In genomic region chr2:28401411-28401810, GRCh38 we compare ENCODE assay signal across 10 cellular contexts. TPM values are rescaled to one million over a fixed set of nuclear protein-coding genes. Genes with fewer than 3 reads are reported as not detected.
DNase-seq lines count a peak whose midpoint lies in the region; ATAC-seq and TF ChIP-seq lines count a peak whose summit lies in the region.
"Had no signal": no experiment of that assay in that cellular context is flagged by ENCODE, and none has a peak within 500 bp of the region (broad histone marks: within the 10 kb centered on the region; RNA-seq: fewer than 3 reads in every experiment).

No MANE protein-coding gene starts in this region.

- DNase-seq in EH (ENCODE audit: low read depth) (peak; percentile 44), osteocyte (ENCODE audit: extremely low spot score, unreplicated experiment) (no peak), NCI-H226 (no peak), GM13976 (ENCODE audit: low spot score) (no peak)
- DNase-seq in activated CD4-positive, alpha-beta T cell treated with anti-CD3 and anti-CD28 coated beads, Interleukin-2, amount 10 ng/mL, durations not matched to agents 24 days and 14 days = no peak

- H3K9me3 ChIP-seq in BLaER1 treated with 17β-estradiol and CSF1 and Interleukin-3, amounts not matched to agents 10 nM and 100 nM (replicated peaks in 1 of 11) = no peaks in the 10 kb centered on the region

- H3K4me1 Mint-ChIP-seq in dendritic cell treated with granulocyte-macrophage colony-stimulating factor and Interleukin-4, amounts not matched to agents 40 ng/mL and 50 ng/mL, for 4 days (ENCODE audit: low read depth) = peaks cover 32% of the 10 kb centered on the region
- H3K4me1 Mint-ChIP-seq in osteocyte (ENCODE audit: unreplicated experiment) = peaks cover 68% of the 10 kb centered on the region
- H3K4me1 Mint-ChIP-seq in activated CD4-positive, alpha-beta T cell treated with anti-CD3 and anti-CD28 coated beads, Interleukin-2, amount 10 ng/mL, durations not matched to agents 24 days and 14 days = peaks cover 71% of the 10 kb centered on the region

- H3K9ac ChIP-seq in BLaER1 treated with 17β-estradiol and CSF1 and Interleukin-3, amounts not matched to agents 10 nM and 100 nM = peak overlapping the region in 4 of 11 experiments; percentile 33 to 100 (median 97); a peak in 5 of 22 replicates
- H3K9ac ChIP-seq: parathyroid adenoma had no signal

- in situ Hi-C loops in GM13976 (cut with MboI; ENCODE audit: low sequenced_read_pairs, unreplicated experiment) = no loop called here

- H3K4me3 Mint-ChIP-seq in dendritic cell treated with granulocyte-macrophage colony-stimulating factor and Interleukin-4, amounts not matched to agents 40 ng/mL and 50 ng/mL, for 4 days = no peak overlapping the region
- peak overlapping the region; percentile 33 for H3K4me3 Mint-ChIP-seq in osteocyte (ENCODE audit: unreplicated experiment)
- H3K4me3 Mint-ChIP-seq in activated CD4-positive, alpha-beta T cell treated with anti-CD3 and anti-CD28 coated beads, Interleukin-2, amount 10 ng/mL, durations not matched to agents 24 days and 14 days = no peak overlapping the region

- H3K27me3 ChIP-seq in BLaER1 treated with 17β-estradiol and CSF1 and Interleukin-3, amounts not matched to agents 10 nM and 100 nM = no peaks in the 10 kb centered on the region

- peaks cover 60 to 100% (median 100%) of the 10 kb centered on the region in 11 experiments for H3K36me3 ChIP-seq in BLaER1 treated with 17β-estradiol and CSF1 and Interleukin-3, amounts not matched to agents 10 nM and 100 nM

- no peaks in the 10 kb centered on the region for H3K9me3 Mint-ChIP-seq in dendritic cell treated with granulocyte-macrophage colony-stimulating factor and Interleukin-4, amounts not matched to agents 40 ng/mL and 50 ng/mL, for 4 days
- no peaks in the 10 kb centered on the region for H3K9me3 Mint-ChIP-seq in osteocyte (ENCODE audit: unreplicated experiment)
- no peaks in the 10 kb centered on the region for H3K9me3 Mint-ChIP-seq in activated CD4-positive, alpha-beta T cell treated with anti-CD3 and anti-CD28 coated beads, Interleukin-2, amount 10 ng/mL, durations not matched to agents 24 days and 14 days

- peak overlapping the region in 1 of 10 experiments; percentile 34; a peak in 2 of 20 replicates for H3K4me3 ChIP-seq in BLaER1 treated with 17β-estradiol and CSF1 and Interleukin-3, amounts not matched to agents 10 nM and 100 nM

- peaks cover 34 to 97% (median 93%) of the 10 kb centered on the region in 10 experiments for H3K4me1 ChIP-seq in BLaER1 treated with 17β-estradiol and CSF1 and Interleukin-3, amounts not matched to agents 10 nM and 100 nM

- no peaks in the 10 kb centered on the region for H3K27me3 Mint-ChIP-seq in dendritic cell treated with granulocyte-macrophage colony-stimulating factor and Interleukin-4, amounts not matched to agents 40 ng/mL and 50 ng/mL, for 4 days
- H3K27me3 Mint-ChIP-seq in osteocyte (ENCODE audit: unreplicated experiment) = no peaks in the 10 kb centered on the region
- no peaks in the 10 kb centered on the region for H3K27me3 Mint-ChIP-seq in activated CD4-positive, alpha-beta T cell treated with anti-CD3 and anti-CD28 coated beads, Interleukin-2, amount 10 ng/mL, durations not matched to agents 24 days and 14 days

- H3K27ac Mint-ChIP-seq in dendritic cell treated with granulocyte-macrophage colony-stimulating factor and Interleukin-4, amounts not matched to agents 40 ng/mL and 50 ng/mL, for 4 days = peak overlapping the region; percentile 26
- peak overlapping the region; percentile 36 for H3K27ac Mint-ChIP-seq in osteocyte (ENCODE audit: unreplicated experiment)
- no peak overlapping the region for H3K27ac Mint-ChIP-seq in activated CD4-positive, alpha-beta T cell treated with anti-CD3 and anti-CD28 coated beads, Interleukin-2, amount 10 ng/mL, durations not matched to agents 24 days and 14 days

- no peak overlapping the region for H3K27ac ChIP-seq in BLaER1 treated with 17β-estradiol and CSF1 and Interleukin-3, amounts not matched to agents 10 nM and 100 nM
- H3K27ac ChIP-seq: parathyroid adenoma, VCaP had no signal

- TF ChIP-seq CTCF in osteocyte (IDR thresholded peaks at IDR 0.05) = no peak
- TF ChIP-seq CTCF in GM13976 (IDR thresholded peaks at IDR 0.05; ENCODE audit: borderline replicate concordance, control extremely low read depth, extremely low read depth, insufficient read depth, missing control alignments) = no peak

- ATAC-seq in GM18519 (IDR thresholded peaks at IDR 0.05; ENCODE audit: low FRiP score, unreplicated experiment) = no peak

- peak overlapping the region in 7 of 11 experiments; percentile 3 to 95 (median 91); a peak in 10 of 22 replicates for H3K4me2 ChIP-seq in BLaER1 treated with 17β-estradiol and CSF1 and Interleukin-3, amounts not matched to agents 10 nM and 100 nM

- intact Hi-C loops in dendritic cell treated with granulocyte-macrophage colony-stimulating factor and Interleukin-4, amounts not matched to agents 40 ng/mL and 50 ng/mL, for 4 days (cut with micrococcal nuclease) = no loop called here
- intact Hi-C loops in activated CD4-positive, alpha-beta T cell treated with anti-CD3 and anti-CD28 coated beads, Interleukin-2, amount 10 ng/mL, durations not matched to agents 24 days and 14 days (cut with micrococcal nuclease) = no loop called here

- H3K36me3 Mint-ChIP-seq in dendritic cell treated with granulocyte-macrophage colony-stimulating factor and Interleukin-4, amounts not matched to agents 40 ng/mL and 50 ng/mL, for 4 days (ENCODE audit: low read depth) = no peaks in the 10 kb centered on the region
- H3K36me3 Mint-ChIP-seq in osteocyte (ENCODE audit: unreplicated experiment) = peaks cover 29% of the 10 kb centered on the region
- peaks cover 70% of the 10 kb centered on the region for H3K36me3 Mint-ChIP-seq in activated CD4-positive, alpha-beta T cell treated with anti-CD3 and anti-CD28 coated beads, Interleukin-2, amount 10 ng/mL, durations not matched to agents 24 days and 14 days (ENCODE audit: low read depth)

- H4K20me1 ChIP-seq in BLaER1 treated with 17β-estradiol and CSF1 and Interleukin-3, amounts not matched to agents 10 nM and 100 nM = peaks cover 83 to 100% (median 100%) of the 10 kb centered on the region in 11 experiments

RNA-seq across cellular contexts. Expression of gene FOSL2, which starts 8.8 kb away (rescaled TPM):
- 82.6 and 83.2 TPM in 2 replicates for total RNA-seq in osteocyte
- 73.2 and 80.6 TPM in 2 replicates for total RNA-seq in activated CD4-positive, alpha-beta T cell treated with anti-CD3 and anti-CD28 coated beads, Interleukin-2, amount 10 ng/mL, durations not matched to agents 24 days and 14 days
